In the genomic region with DNA sequence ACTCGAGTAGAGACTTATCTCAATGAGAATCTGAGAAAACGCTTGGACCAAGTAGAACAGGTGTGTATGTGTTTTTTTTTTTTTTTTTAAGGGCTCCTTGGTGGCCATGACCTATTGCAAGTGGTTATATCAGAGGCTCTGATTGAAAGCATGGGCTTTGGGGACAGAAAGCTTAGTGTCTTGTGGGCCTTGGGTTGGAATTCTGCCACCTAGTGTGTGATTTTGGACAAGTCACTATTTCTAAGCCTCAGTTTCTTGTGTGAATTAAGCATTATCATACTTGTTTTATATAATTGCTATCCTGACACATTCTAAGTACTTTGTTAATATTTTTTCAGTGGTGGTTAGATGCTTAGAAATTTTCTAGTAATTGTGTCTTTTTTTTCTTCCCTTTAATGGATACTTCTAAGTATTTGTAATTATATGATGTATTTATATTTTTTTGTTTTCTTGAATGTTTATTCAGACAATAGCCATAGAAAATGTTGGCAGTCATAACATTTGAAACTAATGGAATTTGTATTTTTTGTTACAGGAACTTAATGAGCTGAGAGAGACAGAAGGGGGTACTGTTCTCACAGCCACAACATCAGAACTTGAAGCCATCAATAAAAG, we compare ENCODE assay signal across 8 cellular contexts. TPM values are rescaled to one million over a fixed set of nuclear protein-coding genes. Genes with fewer than 3 reads are reported as not detected.
DNase-seq lines count a peak whose midpoint lies in the region; ATAC-seq, FAIRE-seq and TF ChIP-seq lines count a peak whose summit lies in the region.

No MANE protein-coding gene starts in this region.

- H3K36me3 ChIP-seq in CD8-positive, alpha-beta T cell (ENCODE audit: insufficient read depth, low read length), result peaks cover 13% of the 10 kb centered on the region
- H3K36me3 ChIP-seq in KMS-11 (ENCODE audit: insufficient read depth), result peaks cover 6% of the 10 kb centered on the region

- H3K36me3 Mint-ChIP-seq in CD8-positive, alpha-beta T cell, result peaks cover 74% of the 10 kb centered on the region

- H3K9me3 ChIP-seq in CD8-positive, alpha-beta T cell (ENCODE audit: low read length), result no peaks in the 10 kb centered on the region

- no peak overlapping the region for H3K4me3 Mint-ChIP-seq in CD8-positive, alpha-beta T cell

- no peak overlapping the region for H3K27ac Mint-ChIP-seq in CD8-positive, alpha-beta T cell

- H3K4me1 ChIP-seq in CD8-positive, alpha-beta T cell (ENCODE audit: insufficient read depth, low read length), result no peaks in the 10 kb centered on the region
- peaks cover 41% of the 10 kb centered on the region for H3K4me1 ChIP-seq in KMS-11 (ENCODE audit: low read depth, poor library complexity, severe bottlenecking)

- FAIRE-seq in GM18507 (lab: Jason Lieb, UNC), result peak; percentile 86

- H3K4me2 ChIP-seq in KMS-11, result no peak overlapping the region; the same call in 1 of the 2 replicates

- CTCF ChIA-PET in CD8-positive, alpha-beta T cell (lab: Charles Lee), result interaction anchor here (0.7 to 1.5 kb wide), 7 partner anchors 9 to 316 kb away, joined by 3 to 5 read pairs (median 3); a partner anchor contains a TSS

- no peak overlapping the region for H3K27ac ChIP-seq in CD8-positive, alpha-beta T cell (ENCODE audit: low read depth, low read length)
- no peak overlapping the region for H3K27ac ChIP-seq in KMS-11

- H3K27me3 ChIP-seq in CD8-positive, alpha-beta T cell (ENCODE audit: insufficient read depth, low read length), result no peaks in the 10 kb centered on the region
- H3K27me3 ChIP-seq in KMS-11 (ENCODE audit: insufficient read depth, low read depth), result no peaks in the 10 kb centered on the region

- no peaks in the 10 kb centered on the region for H3K9me3 Mint-ChIP-seq in CD8-positive, alpha-beta T cell

- peak in 1 of 7 experiments; percentile 13 for DNase-seq in CD8-positive, alpha-beta T cell
- DNase-seq in GM18507 (ENCODE audit: extremely low spot score, insufficient read length, low read depth) (no peak), SW480 (ENCODE audit: low spot score) (peak; percentile 79), fibroblast of the conjunctiva (ENCODE audit: low read depth) (peak; percentile 66), retina (peak; percentile 51), posterior vena cava (ENCODE audit: low spot score) (no peak)

- H3K27me3 Mint-ChIP-seq in CD8-positive, alpha-beta T cell (ENCODE audit: low read depth), result no peaks in the 10 kb centered on the region

- POLR2A ChIA-PET in CD8-positive, alpha-beta T cell (lab: Charles Lee), result interaction anchor here (0.6 kb wide), 1 partner anchor 704 kb away, joined by 3 read pairs; no protein-coding TSS in a partner anchor

- peak; percentile 47 for TF ChIP-seq CTCF in CD8-positive, alpha-beta T cell (IDR thresholded peaks at IDR 0.05)
- peak; percentile 80 for TF ChIP-seq CTCF in KMS-11 (conservative IDR thresholded peaks at IDR 0.05; ENCODE audit: low read depth, low read length)

- no peak overlapping the region for H2AFZ ChIP-seq in KMS-11 (ENCODE audit: low read depth)

- H3K9ac ChIP-seq in KMS-11, result no peak overlapping the region

- H3K4me1 Mint-ChIP-seq in CD8-positive, alpha-beta T cell (ENCODE audit: low read depth), result no peaks in the 10 kb centered on the region

- ATAC-seq in CD8-positive, alpha-beta T cell, result peak; percentile 73
- no peak for ATAC-seq in HG02763 (IDR thresholded peaks at IDR 0.05; ENCODE audit: unreplicated experiment)

- intact Hi-C loops in CD8-positive, alpha-beta T cell (cut with DNase I, micrococcal nuclease), result loop anchor here (1.0 kb wide), 3 partner anchors 43 to 294 kb away; no protein-coding TSS in a partner anchor
- intact Hi-C loops in posterior vena cava (cut with DNase I), result no loop called here

- no peaks in the 10 kb centered on the region for H4K20me1 ChIP-seq in KMS-11 (ENCODE audit: insufficient read depth)

- no peak overlapping the region for H3K4me3 ChIP-seq in CD8-positive, alpha-beta T cell (ENCODE audit: low read depth, low read length)
- no peak overlapping the region for H3K4me3 ChIP-seq in KMS-11 (IDR thresholded peaks at IDR 0.05; ENCODE audit: insufficient read depth, low read depth, low read length)

- no peaks in the 10 kb centered on the region for H3K79me2 ChIP-seq in KMS-11 (ENCODE audit: insufficient read depth, low read depth)

RNA-seq across cellular contexts. Expression of a gene that starts 33.1 kb away (rescaled TPM):
- total RNA-seq in CD8-positive, alpha-beta T cell, result 10 to 100 TPM; 35.1 to 37.9 TPM
- 10 to 100 TPM; 28.1 to 35.1 TPM for total RNA-seq in posterior vena cava

RNA-seq across cellular contexts. Expression of a gene that starts 43.5 kb away (rescaled TPM):
- 1 to 10 TPM; 1.3 to 1.7 TPM for total RNA-seq in CD8-positive, alpha-beta T cell
- 1 to 10 TPM; 2.0 to 3.0 TPM for total RNA-seq in posterior vena cava

Comparison
In these comparisons a context has a peak if more than half of its experiments do, and no peak if none do; other contexts are left out.
1. DNase-seq: peak in SW480 (single experiment), fibroblast of the conjunctiva (single experiment) and retina (single experiment); none in GM18507 (single experiment) and posterior vena cava (single experiment).
2. intact Hi-C loops: an anchor here in CD8-positive, alpha-beta T cell (1.0 kb wide); none called in posterior vena cava.